Comparison of ENCODE assay signal across 17 cellular contexts in genomic region chr11:126816655-126817054, GRCh38.
DNase-seq lines count a peak whose midpoint lies in the region; ATAC-seq, FAIRE-seq and TF ChIP-seq lines count a peak whose summit lies in the region.
"Had no signal": no experiment of that assay in that cellular context is flagged by ENCODE, and none has a peak within 500 bp of the region (broad histone marks: within the 10 kb centered on the region; RNA-seq: fewer than 3 reads in every experiment).

No MANE protein-coding gene starts in this region.

- peak overlapping the region; percentile 28; the same call in 1 of the 2 replicates for H3K27ac ChIP-seq in VCaP
- peak overlapping the region in 3 of 5 donors; percentile 23 to 66 (median 60) for H3K27ac ChIP-seq in stomach

- H3K27me3 ChIP-seq in stomach: no peaks in the 10 kb centered on the region

- H3K4me3 ChIP-seq in stomach: no peak overlapping the region
- H3K4me3 ChIP-seq in mucosa of descending colon: no peak overlapping the region
- H3K4me3 ChIP-seq: K562 had no signal

- H3K4me1 ChIP-seq in stomach (peaks cover 0 to 6% (median 3%) of the 10 kb centered on the region in 4 donors), mucosa of descending colon (ENCODE audit: low read depth) (no peaks in the 10 kb centered on the region)

- H3K36me3 ChIP-seq in stomach: no peaks in the 10 kb centered on the region
- no peaks in the 10 kb centered on the region for H3K36me3 ChIP-seq in mucosa of descending colon (ENCODE audit: low read depth)

- no peak for FAIRE-seq in urothelium cell line (lab: Jason Lieb, UNC)
- FAIRE-seq: D721Med, K562 had no signal

- H3K9me3 Mint-ChIP-seq in activated T-helper 17 cell treated with anti-CD3 and anti-CD28 coated beads, Interleukin-2, amount 50 U/mL, for 72 hours: no peaks in the 10 kb centered on the region
- H3K9me3 Mint-ChIP-seq: activated CD4-positive, alpha-beta memory T cell treated with anti-CD3 and anti-CD28 coated beads for 36 hours; T-helper 2 cell treated with Interferon-gamma antibody and Interleukin-4, amounts not matched to agents 5 μg/mL and 100 μg/mL, for 36 hours had no signal

- no peak overlapping the region for H3K27ac Mint-ChIP-seq in activated T-helper 17 cell treated with anti-CD3 and anti-CD28 coated beads, Interleukin-2, amount 50 U/mL, for 72 hours
- H3K27ac Mint-ChIP-seq: activated CD4-positive, alpha-beta memory T cell treated with anti-CD3 and anti-CD28 coated beads for 36 hours; T-helper 2 cell treated with Interferon-gamma antibody and Interleukin-4, amounts not matched to agents 5 μg/mL and 100 μg/mL, for 36 hours had no signal

- no peaks in the 10 kb centered on the region for H3K4me1 Mint-ChIP-seq in activated T-helper 17 cell treated with anti-CD3 and anti-CD28 coated beads, Interleukin-2, amount 50 U/mL, for 72 hours

- no peaks in the 10 kb centered on the region for H3K9me3 ChIP-seq in stomach
- H3K9me3 ChIP-seq in mucosa of descending colon: no peaks in the 10 kb centered on the region

- DNase-seq in NCI-H2227 (lab: John Stamatoyannopoulos, UW; ENCODE audit: unreplicated experiment) (peak; percentile 10), NCI-H2227 treated with DMSO at 0.1 percent for 48 hours (lab: John Stamatoyannopoulos, UW) (no peak), NCI-H187 treated with DMSO at 0.1 percent for 48 hours (lab: John Stamatoyannopoulos, UW) (peak; percentile 64), stomach (peak; percentile 27), urothelium cell line (ENCODE audit: low spot score) (no peak), mucosa of descending colon (no peak)
- DNase-seq: ACHN; activated CD4-positive, alpha-beta memory T cell treated with anti-CD3 and anti-CD28 coated beads for 36 hours; activated effector memory CD4-positive, alpha-beta T cell treated with Interleukin-2 at 50 U/mL for 16 hours; effector memory CD4-positive, alpha-beta T cell; foreskin melanocyte; mammary epithelial cell had no signal

- peaks cover 9% of the 10 kb centered on the region for H3K27me3 Mint-ChIP-seq in activated T-helper 17 cell treated with anti-CD3 and anti-CD28 coated beads, Interleukin-2, amount 50 U/mL, for 72 hours

- H3K36me3 Mint-ChIP-seq in activated T-helper 17 cell treated with anti-CD3 and anti-CD28 coated beads, Interleukin-2, amount 50 U/mL, for 72 hours (ENCODE audit: low read depth): no peaks in the 10 kb centered on the region
- H3K36me3 Mint-ChIP-seq: activated CD4-positive, alpha-beta memory T cell treated with anti-CD3 and anti-CD28 coated beads for 36 hours had no signal

- H3K4me3 Mint-ChIP-seq in activated T-helper 17 cell treated with anti-CD3 and anti-CD28 coated beads, Interleukin-2, amount 50 U/mL, for 72 hours: no peak overlapping the region
- H3K4me3 Mint-ChIP-seq: activated CD4-positive, alpha-beta memory T cell treated with anti-CD3 and anti-CD28 coated beads for 36 hours; T-helper 2 cell treated with Interferon-gamma antibody and Interleukin-4, amounts not matched to agents 5 μg/mL and 100 μg/mL, for 36 hours had no signal

- 5 to 24% (median 14%) methylated on average over 6 of the region's 6 CpGs for WGBS in stomach, 5 donors

- intact Hi-C loops in stomach (cut with DNase I; ENCODE audit: low total_unique reads): no loop called here
- intact Hi-C loops in mucosa of descending colon (cut with DNase I, micrococcal nuclease): no loop called here

- no peak for TF ChIP-seq EP300 in stomach (IDR thresholded peaks at IDR 0.05)

- TF ChIP-seq CTCF in VCaP (conservative IDR thresholded peaks at IDR 0.05) (no peak), stomach (IDR thresholded peaks at IDR 0.05) (no peak), mucosa of descending colon (IDR thresholded peaks at IDR 0.05) (no peak)

- no peak for TF ChIP-seq POLR2A in stomach (IDR thresholded peaks at IDR 0.05)

- ATAC-seq in mucosa of descending colon: no peak
- ATAC-seq in activated T-helper 17 cell treated with anti-CD3 and anti-CD28 coated beads, Interleukin-2, amount 50 U/mL, for 72 hours (replicated peaks): no peak
- ATAC-seq: K562 had no signal

Comparison
In these comparisons a context has a peak if more than half of its experiments do, and no peak if none do; other contexts are left out.
1. DNase-seq: peak in NCI-H2227 (single experiment), NCI-H187 treated with DMSO at 0.1 percent for 48 hours (single experiment) and stomach (single experiment); none in NCI-H2227 treated with DMSO at 0.1 percent for 48 hours (single experiment), urothelium cell line (single experiment) and mucosa of descending colon (0 of 3).